19 cellular contexts compared by ENCODE assay signal in genomic region chr2:63819256-63819655, GRCh38. TPM values are rescaled to one million over a fixed set of nuclear protein-coding genes. Genes with fewer than 3 reads are reported as not detected.
A peak's percentile ranks its signal among the peaks of the same experiment; 100 is the strongest.
DNase-seq lines count a peak whose midpoint lies in the region; ATAC-seq and TF ChIP-seq lines count a peak whose summit lies in the region.
"Had no signal": no experiment of that assay in that cellular context is flagged by ENCODE, and none has a peak within 500 bp of the region (broad histone marks: within the 10 kb centered on the region; RNA-seq: fewer than 3 reads in every experiment).

No MANE protein-coding gene starts in this region.

- H3K4me1 ChIP-seq in GM23338 (ENCODE audit: insufficient read depth) (peaks cover 11% of the 10 kb centered on the region), neuronal stem cell (ENCODE audit: control insufficient read depth in 2 of 2, insufficient read depth in 1 of 2, low read depth in 1 of 2, low read length in 2 of 2) (no peaks in the 10 kb centered on the region), SK-N-SH (ENCODE audit: control insufficient read depth in 1 of 2, insufficient read depth in 2 of 2, low read depth in 1 of 2, low read length in 1 of 2) (no peaks in the 10 kb centered on the region; a peak in 1 of 4 replicates)

- no peak overlapping the region for H3K14ac ChIP-seq in neuronal stem cell (ENCODE audit: low read length)

- H4K20me1 ChIP-seq in GM23338 (replicated peaks; ENCODE audit: insufficient read depth): no peaks in the 10 kb centered on the region
- H4K20me1 ChIP-seq in SK-N-SH (ENCODE audit: insufficient read depth): no peaks in the 10 kb centered on the region

- H3K18ac ChIP-seq in neuronal stem cell (ENCODE audit: low read length): no peak overlapping the region

- no peak overlapping the region for H2BK15ac ChIP-seq in neuronal stem cell (ENCODE audit: low read length)

- no peak overlapping the region for H4K8ac ChIP-seq in neuronal stem cell (ENCODE audit: low read depth, low read length)

- H4K91ac ChIP-seq in neuronal stem cell (ENCODE audit: low read depth, low read length, poor library complexity): no peak overlapping the region

- no peak for TF ChIP-seq EP300 in SK-N-SH (IDR thresholded peaks at IDR 0.05; ENCODE audit: borderline replicate concordance in 1 of 2, low read depth in 1 of 2, low read length in 1 of 2)

- no peak overlapping the region for H3K27ac ChIP-seq in GM23338 (ENCODE audit: low read depth)
- no peak overlapping the region for H3K27ac ChIP-seq in neuronal stem cell (replicated peaks; ENCODE audit: low read length)
- no peak overlapping the region for H3K27ac ChIP-seq in SK-N-SH (ENCODE audit: low read depth in 2 of 2, low read length in 1 of 2)
- H3K27ac ChIP-seq: foreskin keratinocyte had no signal

- WGBS in neuronal stem cell (ENCODE audit: extremely low coverage in 2 of 2, insufficient read length in 2 of 2, insufficient replicate concordance in 1 of 2), 2 donors: no CpG with 5 or more reads among the region's 3 CpGs
- WGBS in SK-N-SH (ENCODE audit: low lambda C conversion rate): 76% methylated on average over 3 of the region's 3 CpGs

- no peaks in the 10 kb centered on the region for H3K36me3 Mint-ChIP-seq in GM23338 (ENCODE audit: low read depth)
- no peaks in the 10 kb centered on the region for H3K36me3 Mint-ChIP-seq in brain
- no peaks in the 10 kb centered on the region for H3K36me3 Mint-ChIP-seq in chondrocyte (ENCODE audit: low read depth)

- H3K4me3 Mint-ChIP-seq in GM23338 (no peak overlapping the region), brain (no peak overlapping the region), chondrocyte (ENCODE audit: unreplicated experiment) (no peak overlapping the region)
- H3K4me3 Mint-ChIP-seq: memory B cell, neural crest cell, T-helper 17 cell had no signal

- no peak overlapping the region for H2AK5ac ChIP-seq in neuronal stem cell (ENCODE audit: low read depth, low read length)

- ATAC-seq in GM23338: no peak
- ATAC-seq: foreskin keratinocyte, T-helper 17 cell had no signal

- no peak overlapping the region for H2BK120ac ChIP-seq in neuronal stem cell (ENCODE audit: low read depth, low read length)

- H3K4me3 ChIP-seq in GM23338 (no peak overlapping the region), neuronal stem cell (ENCODE audit: low read length in 2 of 2) (no peak overlapping the region), SK-N-SH (ENCODE audit: low read depth in 2 of 2, low read length in 1 of 2) (no peak overlapping the region)
- H3K4me3 ChIP-seq: HAP-1, testis had no signal

- H2AFZ ChIP-seq in GM23338 (peak overlapping the region; percentile 25; the same call in 1 of the 2 replicates), neuronal stem cell (ENCODE audit: low read length) (peak overlapping the region; percentile 17), SK-N-SH (ENCODE audit: low read depth) (no peak overlapping the region)

- H3K4me2 ChIP-seq in GM23338 (no peak overlapping the region), neuronal stem cell (ENCODE audit: insufficient read depth, low read length, poor library complexity, severe bottlenecking) (no peak overlapping the region), SK-N-SH (no peak overlapping the region)

- H3K27me3 Mint-ChIP-seq in GM23338 (ENCODE audit: insufficient read depth, low read depth, poor library complexity) (peaks cover 1% of the 10 kb centered on the region), brain (no peaks in the 10 kb centered on the region), chondrocyte (ENCODE audit: low read depth) (no peaks in the 10 kb centered on the region)

- H3K79me2 ChIP-seq in GM23338 (replicated peaks; ENCODE audit: insufficient read depth): no peaks in the 10 kb centered on the region
- no peaks in the 10 kb centered on the region for H3K79me2 ChIP-seq in SK-N-SH (ENCODE audit: insufficient read depth)

- H3K4me1 Mint-ChIP-seq in GM23338 (peaks cover 16% of the 10 kb centered on the region), brain (peaks cover 28% of the 10 kb centered on the region), chondrocyte (ENCODE audit: low read depth) (peaks cover 18% of the 10 kb centered on the region)
- H3K4me1 Mint-ChIP-seq: memory B cell, neural crest cell had no signal

- no peak overlapping the region for H3K9ac ChIP-seq in neuronal stem cell (ENCODE audit: low read depth, low read length, poor library complexity)
- H3K9ac ChIP-seq in SK-N-SH: no peak overlapping the region

- H3K27ac Mint-ChIP-seq in GM23338: peak overlapping the region; percentile 22
- peak overlapping the region in 3 of 5 experiments; percentile 66 to 77 (median 73) for H3K27ac Mint-ChIP-seq in brain
- H3K27ac Mint-ChIP-seq in chondrocyte (ENCODE audit: unreplicated experiment): no peak overlapping the region
- H3K27ac Mint-ChIP-seq: activated T-helper 2 cell treated with anti-CD3 and anti-CD28 coated beads, Interferon-gamma antibody, Interleukin-2, Interleukin-4, amounts not matched to agents 10 μg/mL and 5 μg/mL and 100 μg/mL, durations not matched to agents 14 hours and 24 hours and 36 hours; memory B cell; T-helper 17 cell had no signal

- no peaks in the 10 kb centered on the region for H3K79me1 ChIP-seq in neuronal stem cell (ENCODE audit: low read depth, low read length)

- H3K9me3 ChIP-seq in neuronal stem cell (replicated peaks in 1 of 2; ENCODE audit: control insufficient read depth in 2 of 2, insufficient read depth in 1 of 2, low read depth in 1 of 2, low read length in 2 of 2) (no peaks in the 10 kb centered on the region), SK-N-SH (no peaks in the 10 kb centered on the region)
- H3K9me3 ChIP-seq: HAP-1, testis had no signal

- H3K9me2 ChIP-seq in GM23338 (ENCODE audit: insufficient read depth) (no peaks in the 10 kb centered on the region), SK-N-SH (no peaks in the 10 kb centered on the region)

- no peaks in the 10 kb centered on the region for H3F3A ChIP-seq in GM23338 (replicated peaks; ENCODE audit: low read depth)
- no peaks in the 10 kb centered on the region for H3F3A ChIP-seq in SK-N-SH (replicated peaks; ENCODE audit: insufficient read depth)

- H3K23ac ChIP-seq in neuronal stem cell (ENCODE audit: low read depth, low read length, poor library complexity): no peak overlapping the region

- H2BK5ac ChIP-seq in neuronal stem cell (ENCODE audit: low read length): no peak overlapping the region

- DNase-seq in GM23338 (ENCODE audit: low spot score) (no peak), NCI-H187 treated with DMSO at 0.1 percent for 48 hours (lab: John Stamatoyannopoulos, UW) (peak; percentile 43), neuronal stem cell (ENCODE audit: low spot score) (no peak), cerebellum (ENCODE audit: low spot score) (no peak), activated T-cell treated with anti-CD3 and anti-CD28 coated beads for 4 hours (no peak), chondrocyte (ENCODE audit: low spot score) (no peak), SK-N-SH (no peak)
- DNase-seq: COR-L47; foreskin keratinocyte; NCI-H1694 treated with DMSO at 0.1 percent for 48 hours; NK-92 treated with Interleukin-12 subunit alpha and Interleukin-12 subunit beta, amount 100 ng/mL, for 24 hours; stimulated activated CD4-positive, alpha-beta T cell treated with anti-CD3 and anti-CD28 coated beads, Interleukin-4, amount 100 ng/mL, for 1 hour; T-helper 17 cell; testis had no signal

- TF ChIP-seq RAD21 in SK-N-SH (IDR thresholded peaks at IDR 0.05; ENCODE audit: low read length): no peak

- H3K27me3 ChIP-seq in GM23338 (ENCODE audit: insufficient read depth): no peaks in the 10 kb centered on the region
- H3K27me3 ChIP-seq in neuronal stem cell (ENCODE audit: control insufficient read depth in 3 of 3, insufficient read depth in 3 of 3, low read depth in 1 of 3, low read length in 3 of 3): no peaks in the 10 kb centered on the region
- no peaks in the 10 kb centered on the region for H3K27me3 ChIP-seq in SK-N-SH (ENCODE audit: insufficient read depth)
- H3K27me3 ChIP-seq: foreskin keratinocyte, testis had no signal

- H2BK12ac ChIP-seq in neuronal stem cell (ENCODE audit: low read length): no peak overlapping the region

- no peaks in the 10 kb centered on the region for H3K9me3 Mint-ChIP-seq in GM23338
- H3K9me3 Mint-ChIP-seq in brain: no peaks in the 10 kb centered on the region
- H3K9me3 Mint-ChIP-seq in chondrocyte (ENCODE audit: low read depth): no peaks in the 10 kb centered on the region
- H3K9me3 Mint-ChIP-seq: activated T-helper 2 cell treated with anti-CD3 and anti-CD28 coated beads, Interferon-gamma antibody, Interleukin-2, Interleukin-4, amounts not matched to agents 10 μg/mL and 5 μg/mL and 100 μg/mL, durations not matched to agents 14 hours and 24 hours and 36 hours; memory B cell; neural crest cell had no signal

- CTCF ChIA-PET in SK-N-SH (lab: Yijun Ruan, JAX): no interaction called here

- TF ChIP-seq CTCF in GM23338 (conservative IDR thresholded peaks at IDR 0.05; ENCODE audit: low read depth in 2 of 2) (no peak), brain (conservative IDR thresholded peaks at IDR 0.05) (no peak), chondrocyte (IDR thresholded peaks at IDR 0.05) (no peak), SK-N-SH (IDR thresholded peaks at IDR 0.05) (no peak)

- POLR2A ChIA-PET in SK-N-SH (lab: Yijun Ruan, JAX): no interaction called here

- no peak overlapping the region for H3K4ac ChIP-seq in neuronal stem cell (ENCODE audit: low read length)

- H3K36me3 ChIP-seq in GM23338 (ENCODE audit: insufficient read depth) (no peaks in the 10 kb centered on the region), neuronal stem cell (replicated peaks in 1 of 2; ENCODE audit: control insufficient read depth in 2 of 2, insufficient read depth in 2 of 2, low read length in 2 of 2) (no peaks in the 10 kb centered on the region), SK-N-SH (replicated peaks in 1 of 2; ENCODE audit: control insufficient read depth in 1 of 2, insufficient read depth in 2 of 2, low read length in 1 of 2) (no peaks in the 10 kb centered on the region)
- H3K36me3 ChIP-seq: HAP-1 had no signal

TF ChIP-seq in GM23338, 12 proteins besides CTCF, POLR2A, EP300 and RAD21 (continues in another document):
- TF ChIP-seq JUNB (IDR thresholded peaks at IDR 0.05; ENCODE audit: unreplicated experiment) (no peak), ZNF114 (CRISPR knock-in tag; IDR thresholded peaks at IDR 0.05) (no peak)

RNA-seq across cellular contexts. Expression of gene UGP2, which starts 22.4 kb away (rescaled TPM):
- 742 and 744 TPM in 2 replicates for total RNA-seq in GM23338 (2014; rRNA removed; shearing (Covaris generic))
- polyA plus RNA-seq in GM23338 (2016; fragmentation: Nextera tagmentation; extraction: Ambion mirVana): 906 and 943 TPM in 2 replicates
- polyA plus RNA-seq in brain (ENCODE audit: insufficient read depth, low read depth, low replicate concordance): 59.3 TPM
- 45.3 TPM for polyA plus RNA-seq in neuronal stem cell (2013, experiment 1 of 2)
- polyA plus RNA-seq in neuronal stem cell (2013, experiment 2 of 2): 42.0 TPM
- 52.9 TPM for total RNA-seq in cerebellum
- 99.5 to 112 TPM (median 105 TPM) in 3 replicates for total RNA-seq in chondrocyte
- 30.1 and 39.1 TPM in 2 replicates for polyA plus RNA-seq in SK-N-SH (2012; rRNA removed)
- polyA plus RNA-seq in SK-N-SH (2012; cell fraction: cytosol; rRNA removed): 55.9 and 74.5 TPM in 2 replicates
- polyA plus RNA-seq in SK-N-SH (2012; cell fraction: nucleus; rRNA removed): 10.6 and 24.6 TPM in 2 replicates
